11 cellular contexts compared by ENCODE assay signal in the genomic region with DNA sequence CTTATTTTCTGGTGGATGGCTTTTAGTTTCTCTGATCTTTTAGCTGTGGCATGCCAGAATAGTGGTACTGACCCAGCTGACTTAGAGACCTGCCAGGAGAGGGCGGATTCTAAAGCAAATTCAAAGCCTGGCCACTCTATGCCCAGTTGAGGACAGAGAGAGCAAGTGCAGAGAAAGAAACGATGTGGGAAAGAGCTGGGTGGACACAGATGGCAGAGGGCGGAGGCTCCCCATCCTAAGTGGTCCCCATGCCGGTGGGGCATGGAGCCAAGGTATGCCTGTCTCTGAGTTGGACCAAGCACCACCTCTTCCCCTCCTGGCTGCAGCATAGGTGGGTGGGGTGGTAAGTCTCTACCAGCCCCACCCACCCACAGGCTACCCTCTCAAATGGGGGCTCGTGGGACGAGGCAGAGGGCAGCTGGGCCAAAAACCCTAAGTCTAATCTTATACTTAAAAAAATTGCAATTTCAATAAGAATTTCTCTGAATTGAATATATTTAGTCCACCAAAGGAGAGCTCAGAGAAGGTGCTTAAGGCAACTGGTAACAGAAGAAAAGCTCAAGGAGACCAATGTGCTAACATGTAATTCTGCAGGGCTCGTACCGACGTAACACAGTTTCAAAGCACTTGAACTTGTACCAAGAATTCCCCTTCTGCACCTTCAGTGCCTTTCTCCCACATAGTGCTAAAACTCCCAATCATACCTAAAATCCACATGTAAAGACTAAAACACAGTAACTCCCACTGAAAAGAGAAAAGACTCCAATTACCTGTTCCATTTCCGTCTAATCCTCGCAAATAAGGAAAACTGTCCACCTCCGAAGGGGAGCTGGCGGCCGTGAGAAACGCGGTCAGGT.
DNase-seq lines count a peak whose midpoint lies in the region; ATAC-seq, FAIRE-seq and TF ChIP-seq lines count a peak whose summit lies in the region.
"Had no signal": no experiment of that assay in that cellular context is flagged by ENCODE, and none has a peak within 500 bp of the region (broad histone marks: within the 10 kb centered on the region; RNA-seq: fewer than 3 reads in every experiment).

No MANE protein-coding gene starts in this region.

- no peak overlapping the region for H2BK5ac ChIP-seq in H1 (ENCODE audit: low read depth, low read length)

- no peak overlapping the region for H3K4ac ChIP-seq in H1 (replicated peaks; ENCODE audit: insufficient read length, low read depth, low read length)

- no peak overlapping the region for H2BK120ac ChIP-seq in H1 (replicated peaks; ENCODE audit: low read depth, low read length)

- WGBS in H1 (ENCODE audit: extremely low coverage in 1 of 2, insufficient coverage in 1 of 2, insufficient read length in 1 of 2, insufficient replicate concordance in 2 of 2, low coverage in 1 of 2, low lambda C conversion rate in 2 of 2, missing lambda C conversion rate in 1 of 2), 2 experiments: 76% methylated on average over 16 of the region's 16 CpGs; no CpG with 5 or more reads in 1 of the 2 experiments

- H3K79me2 ChIP-seq in H1 (ENCODE audit: control insufficient read depth in 1 of 2, insufficient read depth in 2 of 2, low read length in 2 of 2): no peaks in the 10 kb centered on the region

- peak; percentile 47 for ATAC-seq in GM18907 (IDR thresholded peaks at IDR 0.05; ENCODE audit: unreplicated experiment)
- ATAC-seq in GM21367 (IDR thresholded peaks at IDR 0.05; ENCODE audit: unreplicated experiment): no peak
- ATAC-seq in GM18858 (IDR thresholded peaks at IDR 0.05; ENCODE audit: unreplicated experiment): no peak
- ATAC-seq: HepG2, left lobe of liver had no signal

- TF ChIP-seq POLR2A in H1 (IDR thresholded peaks at IDR 0.05; ENCODE audit: control extremely low read depth in 1 of 2, low read depth in 2 of 2, low read length in 2 of 2): no peak
- no peak for TF ChIP-seq POLR2A in uterus (IDR thresholded peaks at IDR 0.05)

- CTCF ChIA-PET in H1 (lab: Charles Lee; ENCODE audit: partially characterized antibody): interaction anchor here (0.6 to 2.4 kb wide), 12 partner anchors 7 to 74 kb away, joined by 3 to 10 read pairs (median 3); no protein-coding TSS in a partner anchor

- no peak overlapping the region for H3K23ac ChIP-seq in H1 (ENCODE audit: insufficient read length)

- H2BK20ac ChIP-seq in H1 (ENCODE audit: low read length): no peak overlapping the region

- no peak overlapping the region; the same call in 1 of the 2 replicates for H4K8ac ChIP-seq in H1 (ENCODE audit: extremely low read depth, insufficient read depth, low read length)

- no peak overlapping the region for H3K56ac ChIP-seq in H1 (replicated peaks; ENCODE audit: insufficient read length, low read depth, low read length)

- H3K36me3 ChIP-seq in H1 (ENCODE audit: control insufficient read depth in 2 of 4, insufficient read depth in 4 of 4, low read length in 3 of 4): no peaks in the 10 kb centered on the region
- H3K36me3 ChIP-seq in kidney (ENCODE audit: control insufficient read depth in 1 of 2, insufficient read depth in 2 of 2, low read length in 2 of 2): no peaks in the 10 kb centered on the region
- no peaks in the 10 kb centered on the region for H3K36me3 ChIP-seq in uterus

- TF ChIP-seq CTCF in H1 (IDR thresholded peaks at IDR 0.05; ENCODE audit: control extremely low read depth in 1 of 3, insufficient read depth in 1 of 3, low read depth in 1 of 3, low read length in 3 of 3) (no peak; a peak in 1 of 4 replicates), kidney (IDR thresholded peaks at IDR 0.05; ENCODE audit: borderline replicate concordance, extremely low read depth, insufficient read depth) (no peak), uterus (IDR thresholded peaks at IDR 0.05) (no peak)

- H2AFZ ChIP-seq in H1 (ENCODE audit: low read length): no peak overlapping the region
- H2AFZ ChIP-seq: GM23248 had no signal

- no peak overlapping the region for H4K91ac ChIP-seq in H1 (replicated peaks; ENCODE audit: insufficient read length, low read length)

- no peak overlapping the region for H3K14ac ChIP-seq in H1 (ENCODE audit: insufficient read length)

- no peak for DNase-seq in Jurkat, Clone E6-1 (ENCODE audit: low read depth, low spot score)
- DNase-seq in H1 (ENCODE audit: low read depth in 1 of 2, low spot score in 2 of 2) (no peak), putamen (ENCODE audit: low spot score) (peak; percentile 67), kidney (no peak), uterus (no peak)
- DNase-seq: GM23248 had no signal

- H3K79me1 ChIP-seq in H1 (ENCODE audit: low read depth, low read length): no peaks in the 10 kb centered on the region

- no peak overlapping the region for H4K5ac ChIP-seq in H1 (ENCODE audit: insufficient read length, low read depth, low read length)

- H2BK12ac ChIP-seq in H1 (ENCODE audit: low read depth, low read length): no peak overlapping the region

- no peaks in the 10 kb centered on the region for H3K27me3 ChIP-seq in H1 (replicated peaks in 1 of 4; ENCODE audit: control insufficient read depth in 3 of 4, extremely low read depth in 1 of 4, insufficient read depth in 3 of 4, low read length in 3 of 4)
- no peaks in the 10 kb centered on the region for H3K27me3 ChIP-seq in uterus

- no peaks in the 10 kb centered on the region for H3K23me2 ChIP-seq in H1 (ENCODE audit: low read depth, low read length)

- POLR2A ChIA-PET in H1 (lab: Charles Lee; ENCODE audit: partially characterized antibody): interaction anchor here (1.0 to 1.2 kb wide), 2 partner anchors 85 to 113 kb away, joined by 4 read pairs; a partner anchor contains a TSS

- H3K4me2 ChIP-seq in H1 (ENCODE audit: insufficient read depth in 1 of 2, low read depth in 2 of 2, low read length in 2 of 2): peak overlapping the region; percentile 1 to 50; a peak in 2 of 4 replicates

- H3K9ac ChIP-seq in H1 (replicated peaks in 1 of 4; ENCODE audit: extremely low read depth in 1 of 4, low read depth in 3 of 4, low read length in 3 of 4) (no peak overlapping the region), kidney (ENCODE audit: low read length in 2 of 2) (peak overlapping the region in 1 of 2 donors; percentile 32)
- H3K9ac ChIP-seq: GM23248 had no signal

- no peak overlapping the region for H2BK15ac ChIP-seq in H1 (ENCODE audit: low read length)

- FAIRE-seq in H1 (lab: Jason Lieb, UNC): no peak
- FAIRE-seq in kidney (lab: Jason Lieb, UNC): no peak
- FAIRE-seq: HepG2 had no signal

- H2AK5ac ChIP-seq in H1 (ENCODE audit: low read depth, low read length): no peak overlapping the region

- H4K20me1 ChIP-seq in H1 (replicated peaks in 1 of 2; ENCODE audit: control insufficient read depth in 1 of 2, insufficient read depth in 2 of 2, low read length in 2 of 2): peaks cover 0 to 4% of the 10 kb centered on the region in 2 experiments

- H3K9me3 ChIP-seq in H1 (ENCODE audit: insufficient read depth in 2 of 2, low read depth in 1 of 2, low read length in 1 of 2) (no peaks in the 10 kb centered on the region), kidney (ENCODE audit: control insufficient read depth in 1 of 2, low read length in 2 of 2) (no peaks in the 10 kb centered on the region), uterus (no peaks in the 10 kb centered on the region)

- intact Hi-C loops in kidney (cut with DNase I) (no loop called here), uterus (cut with DNase I; ENCODE audit: low total_unique reads) (no loop called here)

- TF ChIP-seq EP300 in H1 (IDR thresholded peaks at IDR 0.05; ENCODE audit: borderline replicate concordance in 1 of 2, low read depth in 2 of 2, low read length in 2 of 2): no peak

- TF ChIP-seq RAD21 in H1 (IDR thresholded peaks at IDR 0.05 in 1 of 2, conservative IDR thresholded peaks at IDR 0.05 in 1 of 2; ENCODE audit: low read depth in 2 of 2, low read length in 2 of 2): 0 out of 4 replicates have a peak, but pooled peaks of 1 of the 2 experiments have one; percentile 3

- no peak overlapping the region for H3K18ac ChIP-seq in H1 (ENCODE audit: extremely low read depth, low read length)

- H3K4me3 ChIP-seq in Jurkat, Clone E6-1 (ENCODE audit: low read length): peak overlapping the region; percentile 31
- H3K4me3 ChIP-seq in H1 (ENCODE audit: extremely low read depth in 1 of 4, insufficient read depth in 2 of 4, low read depth in 3 of 4, low read length in 4 of 4) (peak overlapping the region in 1 of 4 experiments; percentile 10; a peak in 2 of 8 replicates), kidney (ENCODE audit: low read length in 2 of 2) (no peak overlapping the region), uterus (no peak overlapping the region)
- H3K4me3 ChIP-seq: GM23248 had no signal

- H3K27ac ChIP-seq in H1 (ENCODE audit: low read depth, low read length) (no peak overlapping the region), kidney (ENCODE audit: low read depth in 2 of 2, low read length in 2 of 2) (peak overlapping the region in 1 of 2 donors; percentile 28), uterus (no peak overlapping the region)
- H3K27ac ChIP-seq: GM23248 had no signal

- H3K4me1 ChIP-seq in H1 (replicated peaks in 1 of 4; ENCODE audit: control insufficient read depth in 3 of 4, insufficient read depth in 4 of 4, low read length in 3 of 4) (peaks cover 8 to 15% (median 12%) of the 10 kb centered on the region in 4 experiments), kidney (ENCODE audit: control insufficient read depth in 1 of 2, insufficient read depth in 1 of 2, low read depth in 1 of 2, low read length in 2 of 2) (peaks cover 0 to 2% of the 10 kb centered on the region in 2 donors), uterus (no peaks in the 10 kb centered on the region)

TF ChIP-seq in H1, 55 proteins besides CTCF, POLR2A, EP300 and RAD21 (continues in another document):
- TF ChIP-seq CTBP2 (IDR thresholded peaks at IDR 0.05; ENCODE audit: borderline replicate concordance, insufficient read depth, insufficient read length, low read length) (no peak), HDAC6 (IDR thresholded peaks at IDR 0.05; ENCODE audit: low read depth, low read length) (no peak), RXRA (IDR thresholded peaks at IDR 0.05; ENCODE audit: insufficient read depth, low read depth, low read length) (no peak), TAF7 (optimal IDR thresholded peaks at IDR 0.05; ENCODE audit: borderline replicate concordance, low read depth, low read length) (no peak), YY1 (IDR thresholded peaks at IDR 0.05; ENCODE audit: low read depth, low read length) (no peak), SIN3A (conservative IDR thresholded peaks at IDR 0.05 in 1 of 2, IDR thresholded peaks at IDR 0.05 in 1 of 2; ENCODE audit: low read depth in 1 of 2, low read length in 2 of 2) (no peak), MAFK (IDR thresholded peaks at IDR 0.05; ENCODE audit: low read depth, low read length) (no peak), SP4 (IDR thresholded peaks at IDR 0.05; ENCODE audit: low read length) (no peak), KDM4A (IDR thresholded peaks at IDR 0.05; ENCODE audit: low read depth, low read length, severe bottlenecking) (no peak)
- TF ChIP-seq, protein P1, sequence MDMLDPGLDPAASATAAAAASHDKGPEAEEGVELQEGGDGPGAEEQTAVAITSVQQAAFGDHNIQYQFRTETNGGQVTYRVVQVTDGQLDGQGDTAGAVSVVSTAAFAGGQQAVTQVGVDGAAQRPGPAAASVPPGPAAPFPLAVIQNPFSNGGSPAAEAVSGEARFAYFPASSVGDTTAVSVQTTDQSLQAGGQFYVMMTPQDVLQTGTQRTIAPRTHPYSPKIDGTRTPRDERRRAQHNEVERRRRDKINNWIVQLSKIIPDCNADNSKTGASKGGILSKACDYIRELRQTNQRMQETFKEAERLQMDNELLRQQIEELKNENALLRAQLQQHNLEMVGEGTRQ (IDR thresholded peaks at IDR 0.05; ENCODE audit: low read length): no peak
